ENCODE assay signal across 1 cellular context in genomic region chr1:23809751-23810171, GRCh38.
TF ChIP-seq lines count a peak whose summit lies in the region.

No MANE protein-coding gene starts in this region.

TF ChIP-seq in H1, 55 proteins besides CTCF, POLR2A, EP300 and RAD21:
- TF ChIP-seq ATF3 (IDR thresholded peaks at IDR 0.05; ENCODE audit: insufficient read depth, low read depth, low read length) (0 out of 2 replicates have a peak, but pooled peaks have one; percentile 39), CREB1 (IDR thresholded peaks at IDR 0.05) (peak; percentile 75), MAX (IDR thresholded peaks at IDR 0.05) (0 out of 2 replicates have a peak, but pooled peaks have one; percentile 37), ATF2 (IDR thresholded peaks at IDR 0.05; ENCODE audit: low read length) (peak; percentile 97), SP1 (IDR thresholded peaks at IDR 0.05; ENCODE audit: low read depth, low read length) (no peak)
TF ChIP-seq in H1: peak in this region for 4.
